In genomic region chrX:131621650-131622049, GRCh38 we compare ENCODE assay signal across 20 cellular contexts.
"Had no signal": no experiment of that assay in that cellular context is flagged by ENCODE, and none has a peak within 500 bp of the region (broad histone marks: within the 10 kb centered on the region; RNA-seq: fewer than 3 reads in every experiment).

No MANE protein-coding gene starts in this region.

- H3K4me3 ChIP-seq: adrenal gland, coronary artery, esophagus squamous epithelium, heart right ventricle, lower lobe of right lung, neural progenitor cell, spleen, thoracic aorta, upper lobe of left lung had no signal

- H3K36me3 ChIP-seq: adrenal gland, esophagus squamous epithelium, heart right ventricle, lower lobe of right lung, neural progenitor cell, spleen, thoracic aorta, upper lobe of left lung had no signal

- H3K9me3 ChIP-seq: adrenal gland, esophagus squamous epithelium, heart right ventricle, lower lobe of right lung, spleen, thoracic aorta, upper lobe of left lung had no signal

- H3K27ac ChIP-seq: adrenal gland, esophagus squamous epithelium, heart right ventricle, lower lobe of right lung, neural progenitor cell, spleen, upper lobe of left lung had no signal

- ATAC-seq: activated T-helper 17 cell treated with anti-CD3 and anti-CD28 coated beads, Interleukin-2, amount 50 U/mL, for 72 hours; heart right ventricle; left lobe of liver; lower lobe of right lung; naive thymus-derived CD4-positive, alpha-beta T cell had no signal

- FAIRE-seq: bronchial epithelial cell, keratinocyte, TTC549 had no signal

- DNase-seq: activated T-cell treated with anti-CD3 and anti-CD28 coated beads, Interleukin-2, amount 50 U/mL, for 24 hours; adrenal gland; esophagus squamous epithelium; heart right ventricle; lower lobe of right lung; naive thymus-derived CD4-positive, alpha-beta T cell; retina; spleen; stimulated activated CD4-positive, alpha-beta T cell treated with anti-CD3 and anti-CD28 coated beads, Interleukin-4, amount 100 ng/mL, for 1 hour; stimulated activated naive CD4-positive, alpha-beta T cell; T-helper 1 cell; upper lobe of left lung had no signal

- H3K4me1 ChIP-seq: adrenal gland, esophagus squamous epithelium, heart right ventricle, lower lobe of right lung, neural progenitor cell, spleen, upper lobe of left lung had no signal

- H3K27me3 ChIP-seq: adrenal gland, esophagus squamous epithelium, neural progenitor cell, upper lobe of left lung had no signal
